13 cellular contexts compared by ENCODE assay signal in genomic region chr6:31352497-31353368, GRCh38. TPM values are rescaled to one million over a fixed set of nuclear protein-coding genes. Genes with fewer than 3 reads are reported as not detected.
DNase-seq lines count a peak whose midpoint lies in the region; ATAC-seq and TF ChIP-seq lines count a peak whose summit lies in the region.
"Had no signal": no experiment of that assay in that cellular context is flagged by ENCODE, and none has a peak within 500 bp of the region (broad histone marks: within the 10 kb centered on the region; RNA-seq: fewer than 3 reads in every experiment).

No MANE protein-coding gene starts in this region.

- H3K4me1 Mint-ChIP-seq in activated CD8-positive, alpha-beta memory T cell treated with anti-CD3 and anti-CD28 coated beads, Interleukin-2, amount 10 ng/mL, durations not matched to agents 7 days and 5 days, result peaks cover 43% of the 10 kb centered on the region
- H3K4me1 Mint-ChIP-seq in T-helper 2 cell treated with Interferon-gamma antibody and Interleukin-4, amounts not matched to agents 5 μg/mL and 100 μg/mL, for 36 hours (ENCODE audit: low read depth), result peaks cover 37% of the 10 kb centered on the region
- peaks cover 57% of the 10 kb centered on the region for H3K4me1 Mint-ChIP-seq in activated naive CD8-positive, alpha-beta T cell (ENCODE audit: low read depth)

- H3K27ac ChIP-seq in osteoblast (ENCODE audit: low read depth, low read length), result no peak overlapping the region
- H3K27ac ChIP-seq: left ventricle myocardium inferior had no signal

- peaks cover 8% of the 10 kb centered on the region for H3K4me1 ChIP-seq in osteoblast (ENCODE audit: insufficient read depth, low read length)

- peak overlapping the region; percentile 61 for H3K27ac Mint-ChIP-seq in activated CD8-positive, alpha-beta memory T cell treated with anti-CD3 and anti-CD28 coated beads, Interleukin-2, amount 10 ng/mL, durations not matched to agents 7 days and 5 days
- peak overlapping the region; percentile 38 for H3K27ac Mint-ChIP-seq in T-helper 2 cell treated with Interferon-gamma antibody and Interleukin-4, amounts not matched to agents 5 μg/mL and 100 μg/mL, for 36 hours
- peak overlapping the region; percentile 96 for H3K27ac Mint-ChIP-seq in activated naive CD8-positive, alpha-beta T cell
- H3K27ac Mint-ChIP-seq: type B pancreatic cell had no signal

- H3K9me3 Mint-ChIP-seq in activated CD8-positive, alpha-beta memory T cell treated with anti-CD3 and anti-CD28 coated beads, Interleukin-2, amount 10 ng/mL, durations not matched to agents 7 days and 5 days (ENCODE audit: low read depth), result no peaks in the 10 kb centered on the region
- no peaks in the 10 kb centered on the region for H3K9me3 Mint-ChIP-seq in T-helper 2 cell treated with Interferon-gamma antibody and Interleukin-4, amounts not matched to agents 5 μg/mL and 100 μg/mL, for 36 hours
- H3K9me3 Mint-ChIP-seq in activated naive CD8-positive, alpha-beta T cell (ENCODE audit: low read depth), result no peaks in the 10 kb centered on the region
- H3K9me3 Mint-ChIP-seq: type B pancreatic cell had no signal

- H2AFZ ChIP-seq in osteoblast (ENCODE audit: low read length), result no peak overlapping the region

- H3K4me2 ChIP-seq in osteoblast (ENCODE audit: insufficient read depth, low read length), result no peak overlapping the region

- peaks cover 16% of the 10 kb centered on the region for H3K79me2 ChIP-seq in osteoblast (ENCODE audit: insufficient read depth, low read length)

- no peak for ATAC-seq in activated CD8-positive, alpha-beta memory T cell treated with anti-CD3 and anti-CD28 coated beads, Interleukin-2, amount 10 ng/mL, durations not matched to agents 7 days and 5 days
- ATAC-seq in HG02884 (IDR thresholded peaks at IDR 0.05; ENCODE audit: unreplicated experiment), result no peak

- peaks cover 21% of the 10 kb centered on the region for H3K36me3 ChIP-seq in osteoblast (ENCODE audit: insufficient read depth, low read length)

- H3K27me3 Mint-ChIP-seq in activated CD8-positive, alpha-beta memory T cell treated with anti-CD3 and anti-CD28 coated beads, Interleukin-2, amount 10 ng/mL, durations not matched to agents 7 days and 5 days, result no peaks in the 10 kb centered on the region
- peaks cover 3% of the 10 kb centered on the region for H3K27me3 Mint-ChIP-seq in T-helper 2 cell treated with Interferon-gamma antibody and Interleukin-4, amounts not matched to agents 5 μg/mL and 100 μg/mL, for 36 hours (ENCODE audit: low read depth)
- H3K27me3 Mint-ChIP-seq in activated naive CD8-positive, alpha-beta T cell, result no peaks in the 10 kb centered on the region

- peak overlapping the region; percentile 99 for H3K4me3 Mint-ChIP-seq in activated CD8-positive, alpha-beta memory T cell treated with anti-CD3 and anti-CD28 coated beads, Interleukin-2, amount 10 ng/mL, durations not matched to agents 7 days and 5 days
- peak overlapping the region; percentile 95 for H3K4me3 Mint-ChIP-seq in T-helper 2 cell treated with Interferon-gamma antibody and Interleukin-4, amounts not matched to agents 5 μg/mL and 100 μg/mL, for 36 hours
- H3K4me3 Mint-ChIP-seq in activated naive CD8-positive, alpha-beta T cell, result peak overlapping the region; percentile 97
- H3K4me3 Mint-ChIP-seq: type B pancreatic cell had no signal

- H3K9me3 ChIP-seq in osteoblast (ENCODE audit: low read depth, low read length), result no peaks in the 10 kb centered on the region
- H3K9me3 ChIP-seq: Caco-2, left ventricle myocardium inferior had no signal

- TF ChIP-seq CTCF in osteoblast (IDR thresholded peaks at IDR 0.05; ENCODE audit: extremely low read depth, low read depth, low read length), result no peak

- in situ Hi-C loops in G401 (cut with HindIII; ENCODE audit: low sequenced_read_pairs), result no loop called here

- DNase-seq in activated CD8-positive, alpha-beta memory T cell treated with anti-CD3 and anti-CD28 coated beads, Interleukin-2, amount 10 ng/mL, durations not matched to agents 7 days and 5 days, result peak; percentile 51
- no peak for DNase-seq in activated CD8-positive, alpha-beta memory T cell treated with anti-CD3 and anti-CD28 coated beads, Interleukin-2, amount 50 U/mL, for 4 hours
- no peak for DNase-seq in T-helper 2 cell treated with Interferon-gamma antibody and Interleukin-4, amounts not matched to agents 5 μg/mL and 100 μg/mL, for 36 hours (ENCODE audit: low spot score)
- DNase-seq in osteoblast (ENCODE audit: insufficient read length, low spot score, missing footprints), result peak; percentile 54
- DNase-seq in G401 (ENCODE audit: low spot score), result no peak
- DNase-seq in NCI-H1417 treated with DMSO at 0.1 percent for 48 hours (lab: John Stamatoyannopoulos, UW), result no peak
- DNase-seq: amygdala, Caco-2, left ventricle myocardium inferior, NCI-H2107 had no signal

- peaks cover 18% of the 10 kb centered on the region for H4K20me1 ChIP-seq in osteoblast (ENCODE audit: insufficient read depth, low read length)

- H3K4me3 ChIP-seq in osteoblast (ENCODE audit: insufficient read depth, low read length), result no peak overlapping the region

- CTCF ChIA-PET in activated CD8-positive, alpha-beta memory T cell treated with anti-CD3 and anti-CD28 coated beads, Interleukin-2, amount 10 ng/mL, durations not matched to agents 7 days and 5 days (lab: Charles Lee), result interaction anchor here (3.2 kb wide), 1 partner anchor 14 kb away, joined by 12 read pairs; no protein-coding TSS in a partner anchor

- H3K27me3 ChIP-seq in osteoblast (ENCODE audit: insufficient read depth, low read length), result peaks cover 22% of the 10 kb centered on the region

- peaks cover 50% of the 10 kb centered on the region for H3K36me3 Mint-ChIP-seq in activated CD8-positive, alpha-beta memory T cell treated with anti-CD3 and anti-CD28 coated beads, Interleukin-2, amount 10 ng/mL, durations not matched to agents 7 days and 5 days
- H3K36me3 Mint-ChIP-seq in T-helper 2 cell treated with Interferon-gamma antibody and Interleukin-4, amounts not matched to agents 5 μg/mL and 100 μg/mL, for 36 hours (ENCODE audit: low read depth), result peaks cover 49% of the 10 kb centered on the region
- H3K36me3 Mint-ChIP-seq in activated naive CD8-positive, alpha-beta T cell, result peaks cover 22% of the 10 kb centered on the region
- H3K36me3 Mint-ChIP-seq: type B pancreatic cell had no signal

RNA-seq across cellular contexts. Expression of gene HLA-B, which starts 4.2 kb away (rescaled TPM):
- total RNA-seq in activated CD8-positive, alpha-beta memory T cell treated with anti-CD3 and anti-CD28 coated beads, Interleukin-2, amount 10 ng/mL, durations not matched to agents 7 days and 5 days, result 1,000 to 10,000 TPM; 4,786 to 5,045 TPM
- total RNA-seq in osteoblast, result 455 and 510 TPM in 2 replicates
- 9.0 and 25.4 TPM in 2 replicates for total RNA-seq in G401 (2014; rRNA removed; shearing (Covaris generic))

RNA-seq across cellular contexts. Expression of gene MICA, which starts 50.7 kb away (rescaled TPM):
- 10 to 100 TPM; 15.6 to 24.7 TPM for total RNA-seq in activated CD8-positive, alpha-beta memory T cell treated with anti-CD3 and anti-CD28 coated beads, Interleukin-2, amount 10 ng/mL, durations not matched to agents 7 days and 5 days
- total RNA-seq in osteoblast, result 31.1 and 40.1 TPM in 2 replicates
- 40.3 and 44.1 TPM in 2 replicates for total RNA-seq in G401 (2014; rRNA removed; shearing (Covaris generic))

Comparison
In these comparisons a context has a peak if more than half of its experiments do, and no peak if none do; other contexts are left out.
1. DNase-seq: peak in activated CD8-positive, alpha-beta memory T cell treated with anti-CD3 and anti-CD28 coated beads, Interleukin-2, amount 10 ng/mL, durations not matched to agents 7 days and 5 days (single experiment) and osteoblast (single experiment); none in activated CD8-positive, alpha-beta memory T cell treated with anti-CD3 and anti-CD28 coated beads, Interleukin-2, amount 50 U/mL, for 4 hours (single experiment), T-helper 2 cell treated with Interferon-gamma antibody and Interleukin-4, amounts not matched to agents 5 μg/mL and 100 μg/mL, for 36 hours (single experiment), G401 (single experiment) and NCI-H1417 treated with DMSO at 0.1 percent for 48 hours (single experiment).
2. H3K27ac Mint-ChIP-seq: peak in every context shown above with its lines; median percentile 96 in activated naive CD8-positive, alpha-beta T cell; 61 in activated CD8-positive, alpha-beta memory T cell treated with anti-CD3 and anti-CD28 coated beads, Interleukin-2, amount 10 ng/mL, durations not matched to agents 7 days and 5 days; 38 in T-helper 2 cell treated with Interferon-gamma antibody and Interleukin-4, amounts not matched to agents 5 μg/mL and 100 μg/mL, for 36 hours.
3. RNA of gene HLA-B, which starts 4.2 kb away (total RNA-seq): 4,786 to 5,045 TPM in activated CD8-positive, alpha-beta memory T cell treated with anti-CD3 and anti-CD28 coated beads, Interleukin-2, amount 10 ng/mL, durations not matched to agents 7 days and 5 days and 455 to 510 TPM in osteoblast; 9.0 to 25.4 TPM in G401; every median in the first group is over 10 times any median in the second.
4. Peak in every context shown above with its lines, with median percentiles within 50 percentile points of each other: H3K4me3 Mint-ChIP-seq.